ENCODE assay signal across 8 cellular contexts in the genomic region with DNA sequence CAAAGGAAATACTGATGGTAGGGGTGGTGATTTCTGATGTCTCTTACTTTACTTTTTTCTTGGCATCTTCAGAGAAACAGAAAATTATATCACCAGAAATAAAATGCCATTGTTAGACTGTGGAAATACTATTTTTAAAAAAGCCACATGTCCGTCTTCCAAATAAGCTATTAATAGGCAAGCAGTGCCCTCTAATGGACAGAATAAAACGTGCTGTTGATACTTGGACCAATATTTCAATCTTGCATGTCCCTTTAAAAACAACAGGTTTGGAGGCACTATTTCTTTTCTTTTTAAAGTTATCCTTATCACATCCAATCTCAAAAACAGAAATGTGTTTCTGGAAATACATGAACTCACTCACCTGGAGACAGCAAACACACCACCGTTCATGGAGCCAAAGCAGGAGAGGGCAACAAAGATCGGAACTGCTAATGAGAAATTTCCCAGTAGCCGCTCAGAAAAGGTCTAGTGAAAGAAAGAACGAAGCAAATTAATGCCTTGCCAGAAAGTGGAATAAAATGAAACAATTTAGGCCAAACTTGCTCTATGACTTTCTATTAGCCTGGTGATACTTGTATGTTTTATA. TPM values are rescaled to one million over a fixed set of nuclear protein-coding genes. Genes with fewer than 3 reads are reported as not detected.
DNase-seq lines count a peak whose midpoint lies in the region; ATAC-seq and TF ChIP-seq lines count a peak whose summit lies in the region.

No MANE protein-coding gene starts in this region.

- TF ChIP-seq EP300 in gastroesophageal sphincter (IDR thresholded peaks at IDR 0.05): no peak
- no peak for TF ChIP-seq EP300 in sigmoid colon (IDR thresholded peaks at IDR 0.05)

- ATAC-seq in GM18867 (IDR thresholded peaks at IDR 0.05; ENCODE audit: unreplicated experiment) (peak; percentile 74), gastroesophageal sphincter (no peak), aorta (ENCODE audit: low FRiP score) (no peak), HG03571 (IDR thresholded peaks at IDR 0.05; ENCODE audit: unreplicated experiment) (no peak)

- no peak overlapping the region for H3K4me3 ChIP-seq in Jurkat, Clone E6-1 (ENCODE audit: low read length)
- H3K4me3 ChIP-seq in gastroesophageal sphincter: no peak overlapping the region
- H3K4me3 ChIP-seq in sigmoid colon: no peak overlapping the region
- H3K4me3 ChIP-seq in aorta (ENCODE audit: low read length in 2 of 2): no peak overlapping the region

- peak; percentile 50 to 74 (median 68) for TF ChIP-seq CTCF in gastroesophageal sphincter (IDR thresholded peaks at IDR 0.05)
- peak; percentile 8 to 58 (median 34) for TF ChIP-seq CTCF in sigmoid colon (IDR thresholded peaks at IDR 0.05)

- TF ChIP-seq POLR2A in gastroesophageal sphincter (IDR thresholded peaks at IDR 0.05): no peak
- TF ChIP-seq POLR2A in sigmoid colon (IDR thresholded peaks at IDR 0.05): no peak

- H3K27me3 ChIP-seq in gastroesophageal sphincter: no peaks in the 10 kb centered on the region
- H3K27me3 ChIP-seq in sigmoid colon: no peaks in the 10 kb centered on the region
- H3K27me3 ChIP-seq in aorta (ENCODE audit: control insufficient read depth in 1 of 2, insufficient read depth in 2 of 2, low read length in 1 of 2): no peaks in the 10 kb centered on the region

- intact Hi-C loops in sigmoid colon (cut with DNase I): loop anchor here (2.0 to 5.0 kb wide), 2 partner anchors 146 to 499 kb away; no protein-coding TSS in a partner anchor
- intact Hi-C loops in aorta (cut with DNase I): loop anchor here (5.0 kb wide), 3 partner anchors 91 to 494 kb away; no protein-coding TSS in a partner anchor

- peaks cover 0 to 18% (median 10%) of the 10 kb centered on the region in 3 donors for H3K4me1 ChIP-seq in gastroesophageal sphincter
- H3K4me1 ChIP-seq in sigmoid colon: no peaks in the 10 kb centered on the region
- H3K4me1 ChIP-seq in aorta (ENCODE audit: control insufficient read depth in 1 of 2, insufficient read depth in 2 of 2, low read length in 2 of 2): peaks cover 0 to 3% of the 10 kb centered on the region in 2 donors

- H3K36me3 ChIP-seq in gastroesophageal sphincter: no peaks in the 10 kb centered on the region
- H3K36me3 ChIP-seq in sigmoid colon: no peaks in the 10 kb centered on the region
- no peaks in the 10 kb centered on the region for H3K36me3 ChIP-seq in aorta (ENCODE audit: control insufficient read depth in 1 of 2, insufficient read depth in 2 of 2, low read length in 1 of 2)

- peak; percentile 72 for DNase-seq in Ammon's horn (ENCODE audit: low spot score)
- DNase-seq in Jurkat, Clone E6-1 (ENCODE audit: low read depth, low spot score): peak; percentile 31
- DNase-seq in SW480 (ENCODE audit: low spot score): peak; percentile 18
- DNase-seq in sigmoid colon: no peak
- DNase-seq in aorta: no peak

- no peaks in the 10 kb centered on the region for H3K9me3 ChIP-seq in gastroesophageal sphincter
- H3K9me3 ChIP-seq in sigmoid colon: no peaks in the 10 kb centered on the region
- no peaks in the 10 kb centered on the region for H3K9me3 ChIP-seq in aorta (ENCODE audit: control insufficient read depth, low read length)

- H3K27ac ChIP-seq in gastroesophageal sphincter: no peak overlapping the region
- H3K27ac ChIP-seq in sigmoid colon: no peak overlapping the region
- no peak overlapping the region for H3K27ac ChIP-seq in aorta (ENCODE audit: low read depth in 1 of 2, low read length in 2 of 2)

- 48 to 50% methylated on average over 5 to 6 of the region's 6 CpGs for WGBS in gastroesophageal sphincter (ENCODE audit: low coverage in 1 of 2), 2 donors
- WGBS in sigmoid colon, 2 donors: 49 to 59% methylated on average over 6 of the region's 6 CpGs
- WGBS in aorta, 2 donors: 35 to 43% methylated on average over 6 of the region's 6 CpGs

RNA-seq across cellular contexts. Expression of a gene that starts 59.2 kb away (rescaled TPM):
- polyA plus RNA-seq in Jurkat, Clone E6-1 (2012; ENCODE audit: insufficient read depth, insufficient read length): 1.1 TPM
- under 1 TPM; 0.13 to 0.67 (median 0.33) TPM for total RNA-seq in gastroesophageal sphincter
- total RNA-seq in sigmoid colon: under 1 TPM; under 0.01 to 0.27 (median 0.08) TPM
- 1 to 10 TPM in 1 of 3 donors, under 1 TPM in 2; 0.46 to 2.8 (median 0.60) TPM for polyA plus RNA-seq in sigmoid colon
- 1 to 10 TPM in 1 of 2 donors, under 1 TPM in 1; 0.81 to 1.5 TPM for total RNA-seq in aorta
- under 1 TPM; 0.13 to 0.20 TPM for polyA plus RNA-seq in aorta

Comparison
In these comparisons a context has a peak if more than half of its experiments do, and no peak if none do; other contexts are left out.
1. DNase-seq: peak in Ammon's horn (single experiment), Jurkat, Clone E6-1 (single experiment) and SW480 (single experiment); none in sigmoid colon (single experiment) and aorta (0 of 2).